ENCODE assay signal across 23 cellular contexts in genomic region chr5:39220280-39221030, GRCh38. TPM values are rescaled to one million over a fixed set of nuclear protein-coding genes. Genes with fewer than 3 reads are reported as not detected.
DNase-seq lines count a peak whose midpoint lies in the region; ATAC-seq and TF ChIP-seq lines count a peak whose summit lies in the region.
"Had no signal": no experiment of that assay in that cellular context is flagged by ENCODE, and none has a peak within 500 bp of the region (broad histone marks: within the 10 kb centered on the region; RNA-seq: fewer than 3 reads in every experiment).

No MANE protein-coding gene starts in this region.

- ATAC-seq in activated naive CD8-positive, alpha-beta T cell treated with anti-CD3 and anti-CD28 coated beads, Interleukin-2, amount 50 U/mL, for 24 hours = no peak
- ATAC-seq in T-helper 17 cell (no peak), GM18498 (IDR thresholded peaks at IDR 0.05; ENCODE audit: unreplicated experiment) (no peak), HG03045 (IDR thresholded peaks at IDR 0.05; ENCODE audit: unreplicated experiment) (no peak)
- no peak for ATAC-seq in naive thymus-derived CD8-positive, alpha-beta T cell
- ATAC-seq: A549, SK-N-SH treated with all-trans-retinoic acid at 6 μM for 48 hours had no signal

- H3K4me1 Mint-ChIP-seq in activated naive CD8-positive, alpha-beta T cell (ENCODE audit: low read depth) = peaks cover 48% of the 10 kb centered on the region
- H3K4me1 Mint-ChIP-seq in activated naive CD8-positive, alpha-beta T cell treated with anti-CD3 and anti-CD28 coated beads, Interleukin-2, amount 50 U/mL, for 24 hours = peaks cover 54% of the 10 kb centered on the region
- peaks cover 27% of the 10 kb centered on the region for H3K4me1 Mint-ChIP-seq in T-helper 17 cell
- H3K4me1 Mint-ChIP-seq in naive thymus-derived CD8-positive, alpha-beta T cell = peaks cover 24 to 57% (median 41%) of the 10 kb centered on the region in 4 donors

- peaks cover 14% of the 10 kb centered on the region for H3K4me1 ChIP-seq in vagina

- DNase-seq in activated naive CD8-positive, alpha-beta T cell treated with anti-CD3 and anti-CD28 coated beads, Interleukin-2, amount 50 U/mL, for 24 hours = no peak
- DNase-seq in T-helper 17 cell = no peak
- no peak for DNase-seq in naive thymus-derived CD8-positive, alpha-beta T cell
- DNase-seq in vagina (ENCODE audit: extremely low spot score in 2 of 2) = no peak
- no peak for DNase-seq in LoVo (ENCODE audit: low spot score)
- DNase-seq: COR-L47, DMS153, H7, IMR-90, Karpas-422, MG63, NCI-H1105 treated with DMSO at 0.1 percent for 48 hours, NCI-H1694, NCI-H510A, NCI-H774 had no signal

- POLR2A ChIA-PET in naive thymus-derived CD8-positive, alpha-beta T cell (lab: Charles Lee) = interaction anchor here (0.6 to 5.7 kb wide), 7 partner anchors 9 to 211 kb away, joined by 3 to 124 read pairs (median 5); no protein-coding TSS in a partner anchor

- TF ChIP-seq CTCF in vagina (IDR thresholded peaks at IDR 0.05) = no peak

- no peak for TF ChIP-seq POLR2A in vagina (IDR thresholded peaks at IDR 0.05)

- H3K4me3 Mint-ChIP-seq in activated naive CD8-positive, alpha-beta T cell = no peak overlapping the region
- no peak overlapping the region for H3K4me3 Mint-ChIP-seq in activated naive CD8-positive, alpha-beta T cell treated with anti-CD3 and anti-CD28 coated beads, Interleukin-2, amount 50 U/mL, for 24 hours
- no peak overlapping the region for H3K4me3 Mint-ChIP-seq in T-helper 17 cell
- H3K4me3 Mint-ChIP-seq in naive thymus-derived CD8-positive, alpha-beta T cell = no peak overlapping the region

- H3K9me3 ChIP-seq in T-helper 17 cell (ENCODE audit: control insufficient read depth, low read length, poor library complexity, severe bottlenecking) = no peaks in the 10 kb centered on the region
- no peaks in the 10 kb centered on the region for H3K9me3 ChIP-seq in vagina
- H3K9me3 ChIP-seq: A549, MG63 had no signal

- intact Hi-C loops in vagina (cut with DNase I) = no loop called here

- H3K27me3 ChIP-seq in vagina = no peaks in the 10 kb centered on the region
- H3K27me3 ChIP-seq: MG63 had no signal

- H3K27me3 Mint-ChIP-seq in activated naive CD8-positive, alpha-beta T cell = no peaks in the 10 kb centered on the region
- no peaks in the 10 kb centered on the region for H3K27me3 Mint-ChIP-seq in activated naive CD8-positive, alpha-beta T cell treated with anti-CD3 and anti-CD28 coated beads, Interleukin-2, amount 50 U/mL, for 24 hours
- no peaks in the 10 kb centered on the region for H3K27me3 Mint-ChIP-seq in T-helper 17 cell
- no peaks in the 10 kb centered on the region for H3K27me3 Mint-ChIP-seq in naive thymus-derived CD8-positive, alpha-beta T cell

- H3K36me3 Mint-ChIP-seq in activated naive CD8-positive, alpha-beta T cell = no peaks in the 10 kb centered on the region
- H3K36me3 Mint-ChIP-seq in activated naive CD8-positive, alpha-beta T cell treated with anti-CD3 and anti-CD28 coated beads, Interleukin-2, amount 50 U/mL, for 24 hours (ENCODE audit: low read depth) = no peaks in the 10 kb centered on the region
- no peaks in the 10 kb centered on the region for H3K36me3 Mint-ChIP-seq in T-helper 17 cell (ENCODE audit: low read depth)
- H3K36me3 Mint-ChIP-seq in naive thymus-derived CD8-positive, alpha-beta T cell = no peaks in the 10 kb centered on the region

- H3K4me3 ChIP-seq in vagina = no peak overlapping the region
- H3K4me3 ChIP-seq: A549, MG63 had no signal

- peak overlapping the region; percentile 57 for H3K27ac ChIP-seq in vagina
- H3K27ac ChIP-seq: C4-2B, RWPE1 had no signal

- no peaks in the 10 kb centered on the region for H3K9me3 Mint-ChIP-seq in activated naive CD8-positive, alpha-beta T cell (ENCODE audit: low read depth)
- no peaks in the 10 kb centered on the region for H3K9me3 Mint-ChIP-seq in activated naive CD8-positive, alpha-beta T cell treated with anti-CD3 and anti-CD28 coated beads, Interleukin-2, amount 50 U/mL, for 24 hours
- no peaks in the 10 kb centered on the region for H3K9me3 Mint-ChIP-seq in naive thymus-derived CD8-positive, alpha-beta T cell

- no peaks in the 10 kb centered on the region for H3K36me3 ChIP-seq in vagina
- H3K36me3 ChIP-seq: MG63 had no signal

- peak overlapping the region; percentile 76 for H3K27ac Mint-ChIP-seq in activated naive CD8-positive, alpha-beta T cell
- no peak overlapping the region for H3K27ac Mint-ChIP-seq in activated naive CD8-positive, alpha-beta T cell treated with anti-CD3 and anti-CD28 coated beads, Interleukin-2, amount 50 U/mL, for 24 hours
- peak overlapping the region; percentile 49 for H3K27ac Mint-ChIP-seq in T-helper 17 cell
- H3K27ac Mint-ChIP-seq in naive thymus-derived CD8-positive, alpha-beta T cell = peak overlapping the region in 8 of 10 donors; percentile 55 to 95 (median 67)

RNA-seq across cellular contexts. Expression of gene FYB1, which starts 1.1 kb away (rescaled TPM):
- total RNA-seq in T-helper 17 cell = 100 to 1,000 TPM; 499 to 517 TPM
- 100 to 1,000 TPM; 579 to 642 TPM for total RNA-seq in naive thymus-derived CD8-positive, alpha-beta T cell
- 100 to 1,000 TPM; 181 to 431 (median 312) TPM for polyA plus RNA-seq in naive thymus-derived CD8-positive, alpha-beta T cell
- total RNA-seq in vagina = 10.8 TPM
- total RNA-seq: Daoy, H7, IMR-90 had no signal
- polyA plus RNA-seq: IMR-90 had no signal

Comparison
In these comparisons a context has a peak if more than half of its experiments do, and no peak if none do; other contexts are left out.
1. RNA of gene FYB1, which starts 1.1 kb away (total RNA-seq): 579 to 642 TPM in naive thymus-derived CD8-positive, alpha-beta T cell and 499 to 517 TPM in T-helper 17 cell; 10.8 TPM in vagina (single experiment); every median in the first group is over 10 times any median in the second.